ENCODE assay signal across 20 cellular contexts in genomic region chr12:115817399-115817798, GRCh38.
DNase-seq lines count a peak whose midpoint lies in the region; TF ChIP-seq lines count a peak whose summit lies in the region.
"Had no signal": no experiment of that assay in that cellular context is flagged by ENCODE, and none has a peak within 500 bp of the region (broad histone marks: within the 10 kb centered on the region; RNA-seq: fewer than 3 reads in every experiment).

No MANE protein-coding gene starts in this region.

- TF ChIP-seq CTCF in VCaP (conservative IDR thresholded peaks at IDR 0.05), result no peak
- no peak for TF ChIP-seq CTCF in endothelial cell (IDR thresholded peaks at IDR 0.05; ENCODE audit: unreplicated experiment)

- in situ Hi-C loops in ACHN (cut with HindIII; ENCODE audit: low pct_ligation_motif_present, low pct_unique_long_range_greater_than_20kb, low sequenced_read_pairs), result no loop called here

- peak overlapping the region; percentile 38 for H3K27ac ChIP-seq in VCaP
- H3K27ac ChIP-seq: Peyer's patch, SK-N-MC had no signal

- peak; percentile 92 for DNase-seq in DMS53 (lab: John Stamatoyannopoulos, UW)
- peak; percentile 28 for DNase-seq in NCI-H510A (lab: John Stamatoyannopoulos, UW)
- DNase-seq in ACHN, result no peak
- no peak for DNase-seq in endothelial cell (ENCODE audit: low spot score)
- no peak for DNase-seq in stimulated activated CD4-positive, alpha-beta T cell treated with anti-CD3 and anti-CD28 coated beads, Interleukin-12 subunit alpha, Interleukin-12 subunit beta, amount 100 ng/mL, for 4 hours
- no peak for DNase-seq in head of caudate nucleus
- DNase-seq: COR-L47, DMS 273 treated with DMSO at 0.1 percent for 48 hours, EL, GOT3, HFFc6, KBM-7, NCI-H1105 treated with DMSO at 0.1 percent for 48 hours, NCI-H1694, NCI-H2107, NCI-H226, NCI-H526, Peyer's patch had no signal

- no peak overlapping the region for H3K4me3 Mint-ChIP-seq in endothelial cell (ENCODE audit: unreplicated experiment)
- H3K4me3 Mint-ChIP-seq: HFFc6 had no signal

- H3K27me3 Mint-ChIP-seq in endothelial cell (ENCODE audit: unreplicated experiment), result no peaks in the 10 kb centered on the region

- intact Hi-C loops in head of caudate nucleus (cut with DNase I), result no loop called here

- no peaks in the 10 kb centered on the region for H3K9me3 Mint-ChIP-seq in endothelial cell (ENCODE audit: unreplicated experiment)
- H3K9me3 Mint-ChIP-seq: HFFc6 had no signal

- H3K4me1 Mint-ChIP-seq in endothelial cell (ENCODE audit: unreplicated experiment), result no peaks in the 10 kb centered on the region

- no peak overlapping the region for H3K27ac Mint-ChIP-seq in endothelial cell (ENCODE audit: unreplicated experiment)
- H3K27ac Mint-ChIP-seq: HFFc6 had no signal

- H3K36me3 Mint-ChIP-seq in endothelial cell (ENCODE audit: low read depth, unreplicated experiment), result no peaks in the 10 kb centered on the region

Comparison
In these comparisons a context has a peak if more than half of its experiments do, and no peak if none do; other contexts are left out.
1. DNase-seq: peak in DMS53 (single experiment) and NCI-H510A (single experiment); none in ACHN (single experiment), endothelial cell (single experiment), stimulated activated CD4-positive, alpha-beta T cell treated with anti-CD3 and anti-CD28 coated beads, Interleukin-12 subunit alpha, Interleukin-12 subunit beta, amount 100 ng/mL, for 4 hours (single experiment) and head of caudate nucleus (0 of 42).